In genomic region chr5:107670028-107670926, GRCh38 we compare ENCODE assay signal across 8 cellular contexts. TPM values are rescaled to one million over a fixed set of nuclear protein-coding genes. Genes with fewer than 3 reads are reported as not detected.
DNase-seq lines count a peak whose midpoint lies in the region; ATAC-seq and TF ChIP-seq lines count a peak whose summit lies in the region.

No MANE protein-coding gene starts in this region.

- peak; percentile 41 for DNase-seq in AG20443 (ENCODE audit: low spot score)
- peak; percentile 72 for DNase-seq in NCI-H2171 treated with DMSO at 0.1 percent for 48 hours (lab: John Stamatoyannopoulos, UW)
- DNase-seq in immature natural killer cell: peak in 2 of 3 donors; percentile 29
- DNase-seq in G401 (ENCODE audit: low spot score): no peak

- H3K27ac Mint-ChIP-seq in brain: peak overlapping the region in 4 of 5 experiments; percentile 87 to 95 (median 91)
- H3K27ac Mint-ChIP-seq in immature natural killer cell: peak overlapping the region in 1 of 6 donors; percentile 59
- no peak overlapping the region for H3K27ac Mint-ChIP-seq in stimulated activated memory B cell treated with anti-CD40 and anti-IgM and Interleukin-4, amounts not matched to agents 10 μg/mL and 1 μg/mL and 100 μg/mL, for 72 hours

- TF ChIP-seq CTCF in brain (conservative IDR thresholded peaks at IDR 0.05): no peak

- peak; percentile 28 for ATAC-seq in GM18511 (IDR thresholded peaks at IDR 0.05; ENCODE audit: unreplicated experiment)
- no peak for ATAC-seq in stimulated activated memory B cell treated with anti-CD40 and anti-IgM and Interleukin-4, amounts not matched to agents 10 μg/mL and 1 μg/mL and 100 μg/mL, for 72 hours
- no peak for ATAC-seq in GM21423 (IDR thresholded peaks at IDR 0.05; ENCODE audit: unreplicated experiment)

- H3K4me3 Mint-ChIP-seq in brain (peak overlapping the region; percentile 88 to 98 (median 96)), immature natural killer cell (peak overlapping the region; percentile 84 to 91 (median 89))
- peak overlapping the region; percentile 81 for H3K4me3 Mint-ChIP-seq in stimulated activated memory B cell treated with anti-CD40 and anti-IgM and Interleukin-4, amounts not matched to agents 10 μg/mL and 1 μg/mL and 100 μg/mL, for 72 hours

- H3K4me1 Mint-ChIP-seq in brain (peaks cover 35% of the 10 kb centered on the region), immature natural killer cell (peaks cover 33 to 44% of the 10 kb centered on the region in 2 donors)
- peaks cover 38% of the 10 kb centered on the region for H3K4me1 Mint-ChIP-seq in stimulated activated memory B cell treated with anti-CD40 and anti-IgM and Interleukin-4, amounts not matched to agents 10 μg/mL and 1 μg/mL and 100 μg/mL, for 72 hours

- H3K27me3 Mint-ChIP-seq in brain (peaks cover 62% of the 10 kb centered on the region), immature natural killer cell (ENCODE audit: low read depth in 3 of 3) (peaks cover 27 to 35% (median 30%) of the 10 kb centered on the region in 3 donors)
- H3K27me3 Mint-ChIP-seq in stimulated activated memory B cell treated with anti-CD40 and anti-IgM and Interleukin-4, amounts not matched to agents 10 μg/mL and 1 μg/mL and 100 μg/mL, for 72 hours: peaks cover 74% of the 10 kb centered on the region

- no peaks in the 10 kb centered on the region for H3K9me3 Mint-ChIP-seq in brain
- H3K9me3 Mint-ChIP-seq in immature natural killer cell: no peaks in the 10 kb centered on the region
- no peaks in the 10 kb centered on the region for H3K9me3 Mint-ChIP-seq in stimulated activated memory B cell treated with anti-CD40 and anti-IgM and Interleukin-4, amounts not matched to agents 10 μg/mL and 1 μg/mL and 100 μg/mL, for 72 hours

- in situ Hi-C loops in G401 (cut with HindIII; ENCODE audit: low sequenced_read_pairs): no loop called here

- H3K36me3 Mint-ChIP-seq in brain (no peaks in the 10 kb centered on the region), immature natural killer cell (no peaks in the 10 kb centered on the region)
- no peaks in the 10 kb centered on the region for H3K36me3 Mint-ChIP-seq in stimulated activated memory B cell treated with anti-CD40 and anti-IgM and Interleukin-4, amounts not matched to agents 10 μg/mL and 1 μg/mL and 100 μg/mL, for 72 hours

RNA-seq across cellular contexts. Expression of gene EFNA5, which starts 0.5 kb away (rescaled TPM):
- polyA plus RNA-seq in brain (ENCODE audit: insufficient read depth, low read depth, low replicate concordance) (2.0 TPM), immature natural killer cell (1 to 10 TPM in 2 of 3 donors, under 1 TPM in 1; 0.73 to 2.6 (median 1.7) TPM)
- 0.54 and 0.98 TPM in 2 replicates for total RNA-seq in G401 (2014; rRNA removed; shearing (Covaris generic))
